23 cellular contexts compared by ENCODE assay signal in genomic region chr20:53365676-53366075, GRCh38.
"Had no signal": no experiment of that assay in that cellular context is flagged by ENCODE, and none has a peak within 500 bp of the region (broad histone marks: within the 10 kb centered on the region; RNA-seq: fewer than 3 reads in every experiment).

No MANE protein-coding gene starts in this region.

- H3K4me1 ChIP-seq: adrenal gland had no signal

- ATAC-seq: activated CD4-positive, alpha-beta T cell treated with anti-CD3 and anti-CD28 coated beads for 36 hours; activated T-helper 17 cell treated with anti-CD3 and anti-CD28 coated beads, Interleukin-2, amount 50 U/mL, for 72 hours; T-cell had no signal

- H3K4me1 Mint-ChIP-seq: activated CD4-positive, alpha-beta memory T cell treated with anti-CD3 and anti-CD28 coated beads, Interleukin-2, amount 10 ng/mL, durations not matched to agents 7 days and 5 days; activated naive CD8-positive, alpha-beta T cell treated with anti-CD3 and anti-CD28 coated beads, Interleukin-2, amount 10 ng/mL, durations not matched to agents 7 days and 5 days; activated T-helper 17 cell treated with anti-CD3 and anti-CD28 coated beads, Interleukin-2, amount 50 U/mL, for 72 hours had no signal

- H3K9me3 ChIP-seq: adrenal gland had no signal

- H3K4me3 ChIP-seq: adrenal gland, SK-N-MC had no signal

- H3K4me3 Mint-ChIP-seq: activated CD4-positive, alpha-beta memory T cell treated with anti-CD3 and anti-CD28 coated beads, Interleukin-2, amount 10 ng/mL, durations not matched to agents 7 days and 5 days; activated CD4-positive, alpha-beta T cell treated with anti-CD3 and anti-CD28 coated beads for 36 hours; activated naive CD4-positive, alpha-beta T cell treated with anti-CD3 and anti-CD28 coated beads, Interleukin-2, amount 10 ng/mL, durations not matched to agents 7 days and 5 days; activated naive CD8-positive, alpha-beta T cell treated with anti-CD3 and anti-CD28 coated beads, Interleukin-2, amount 10 ng/mL, durations not matched to agents 7 days and 5 days; activated T-helper 17 cell treated with anti-CD3 and anti-CD28 coated beads, Interleukin-2, amount 50 U/mL, for 72 hours; T-cell had no signal

- H3K27me3 ChIP-seq: adrenal gland had no signal

- H3K36me3 ChIP-seq: adrenal gland, WERI-Rb-1 had no signal

- H3K27ac ChIP-seq: adrenal gland, SK-N-MC, WERI-Rb-1 had no signal

- H3K9me3 Mint-ChIP-seq: activated CD4-positive, alpha-beta memory T cell treated with anti-CD3 and anti-CD28 coated beads, Interleukin-2, amount 10 ng/mL, durations not matched to agents 7 days and 5 days; activated naive CD4-positive, alpha-beta T cell treated with anti-CD3 and anti-CD28 coated beads, Interleukin-2, amount 10 ng/mL, durations not matched to agents 7 days and 5 days; activated naive CD8-positive, alpha-beta T cell treated with anti-CD3 and anti-CD28 coated beads, Interleukin-2, amount 10 ng/mL, durations not matched to agents 7 days and 5 days; activated T-helper 17 cell treated with anti-CD3 and anti-CD28 coated beads, Interleukin-2, amount 50 U/mL, for 72 hours; T-cell had no signal

- H3K36me3 Mint-ChIP-seq: activated naive CD4-positive, alpha-beta T cell treated with anti-CD3 and anti-CD28 coated beads, Interleukin-2, amount 10 ng/mL, durations not matched to agents 7 days and 5 days; activated naive CD8-positive, alpha-beta T cell treated with anti-CD3 and anti-CD28 coated beads, Interleukin-2, amount 10 ng/mL, durations not matched to agents 7 days and 5 days had no signal

- H3K27me3 Mint-ChIP-seq: activated CD4-positive, alpha-beta memory T cell treated with anti-CD3 and anti-CD28 coated beads, Interleukin-2, amount 10 ng/mL, durations not matched to agents 7 days and 5 days; activated CD4-positive, alpha-beta T cell treated with anti-CD3 and anti-CD28 coated beads for 36 hours; activated naive CD4-positive, alpha-beta T cell treated with anti-CD3 and anti-CD28 coated beads, Interleukin-2, amount 10 ng/mL, durations not matched to agents 7 days and 5 days; activated T-helper 17 cell treated with anti-CD3 and anti-CD28 coated beads, Interleukin-2, amount 50 U/mL, for 72 hours; T-cell had no signal

- H3K27ac Mint-ChIP-seq: activated CD4-positive, alpha-beta memory T cell treated with anti-CD3 and anti-CD28 coated beads, Interleukin-2, amount 10 ng/mL, durations not matched to agents 7 days and 5 days; activated CD4-positive, alpha-beta T cell treated with anti-CD3 and anti-CD28 coated beads for 36 hours; activated naive CD4-positive, alpha-beta T cell treated with anti-CD3 and anti-CD28 coated beads, Interleukin-2, amount 10 ng/mL, durations not matched to agents 7 days and 5 days; activated naive CD8-positive, alpha-beta T cell treated with anti-CD3 and anti-CD28 coated beads, Interleukin-2, amount 10 ng/mL, durations not matched to agents 7 days and 5 days; activated T-helper 17 cell treated with anti-CD3 and anti-CD28 coated beads, Interleukin-2, amount 50 U/mL, for 72 hours; T-cell had no signal

- DNase-seq: activated CD4-positive, alpha-beta memory T cell treated with anti-CD3 and anti-CD28 coated beads, Interleukin-2, amount 10 ng/mL, durations not matched to agents 7 days and 5 days; activated CD4-positive, alpha-beta T cell treated with anti-CD3 and anti-CD28 coated beads for 36 hours; activated CD4-positive, alpha-beta T cell treated with anti-CD3 and anti-CD28 coated beads, Interleukin-2, amount 50 U/mL, for 1 hour; activated gamma-delta T cell; activated naive CD4-positive, alpha-beta T cell treated with anti-CD3 and anti-CD28 coated beads, Interleukin-2, amount 10 ng/mL, durations not matched to agents 7 days and 5 days; activated naive CD8-positive, alpha-beta T cell treated with anti-CD3 and anti-CD28 coated beads, Interleukin-2, amount 10 ng/mL, durations not matched to agents 7 days and 5 days; activated T-cell treated with anti-CD3 and anti-CD28 coated beads for 4 hours; activated T-cell treated with anti-CD3 and anti-CD28 coated beads, Interleukin-2, amount 50 U/mL, for 48 hours; adrenal gland; anterior cingulate cortex; cerebellar nuclear complex; IMR-90; Kasumi-1; KBM-7; NCI-H1417; NCI-H1930; NCI-H345; NCI-H510A treated with DMSO at 0.1 percent for 48 hours; SIG-M5; T-cell; WERI-Rb-1 had no signal
